Comparison of ENCODE assay signal across 9 cellular contexts in genomic region chr9:81588148-81588874, GRCh38.
A peak's percentile ranks its signal among the peaks of the same experiment; 100 is the strongest.
DNase-seq lines count a peak whose midpoint lies in the region; ATAC-seq, FAIRE-seq and TF ChIP-seq lines count a peak whose summit lies in the region.
"Had no signal": no experiment of that assay in that cellular context is flagged by ENCODE, and none has a peak within 500 bp of the region (broad histone marks: within the 10 kb centered on the region; RNA-seq: fewer than 3 reads in every experiment).

No MANE protein-coding gene starts in this region.

- H3K27ac ChIP-seq in CD4-positive, alpha-beta T cell (ENCODE audit: low read depth, low read length): no peak overlapping the region

- peak overlapping the region; percentile 100 for H3K27ac Mint-ChIP-seq in progenitor cell of endocrine pancreas
- H3K27ac Mint-ChIP-seq in CD4-positive, alpha-beta T cell: no peak overlapping the region

- no peaks in the 10 kb centered on the region for H3K9me3 Mint-ChIP-seq in progenitor cell of endocrine pancreas (ENCODE audit: low read depth)
- no peaks in the 10 kb centered on the region for H3K9me3 Mint-ChIP-seq in CD4-positive, alpha-beta T cell

- peaks cover 43% of the 10 kb centered on the region for H3K36me3 Mint-ChIP-seq in progenitor cell of endocrine pancreas (ENCODE audit: insufficient read depth)
- no peaks in the 10 kb centered on the region for H3K36me3 Mint-ChIP-seq in CD4-positive, alpha-beta T cell (ENCODE audit: low read depth)

- peak overlapping the region; percentile 43 for H3K4me3 Mint-ChIP-seq in progenitor cell of endocrine pancreas (ENCODE audit: low read depth)
- no peak overlapping the region for H3K4me3 Mint-ChIP-seq in CD4-positive, alpha-beta T cell

- peaks cover 31% of the 10 kb centered on the region for H3K4me1 Mint-ChIP-seq in progenitor cell of endocrine pancreas (ENCODE audit: low read depth)
- no peaks in the 10 kb centered on the region for H3K4me1 Mint-ChIP-seq in CD4-positive, alpha-beta T cell (ENCODE audit: low read depth)

- POLR2A ChIA-PET in CD4-positive, alpha-beta T cell (lab: Charles Lee): no interaction called here

- intact Hi-C loops in CD4-positive, alpha-beta T cell (cut with DNase I, micrococcal nuclease): no loop called here

- no peaks in the 10 kb centered on the region for H3K27me3 ChIP-seq in CD4-positive, alpha-beta T cell (ENCODE audit: control insufficient read depth, insufficient read depth, low read length)

- ATAC-seq in HG02852 (IDR thresholded peaks at IDR 0.05; ENCODE audit: unreplicated experiment) (no peak), GM21423 (IDR thresholded peaks at IDR 0.05; ENCODE audit: unreplicated experiment) (no peak)
- no peak for ATAC-seq in CD4-positive, alpha-beta T cell (ENCODE audit: poor library complexity)

- no peak for TF ChIP-seq CTCF in progenitor cell of endocrine pancreas (IDR thresholded peaks at IDR 0.05; ENCODE audit: unreplicated experiment)
- TF ChIP-seq CTCF in CD4-positive, alpha-beta T cell (IDR thresholded peaks at IDR 0.05): no peak

- H3K9me3 ChIP-seq in CD4-positive, alpha-beta T cell (ENCODE audit: control insufficient read depth, low read length): no peaks in the 10 kb centered on the region

- CTCF ChIA-PET in CD4-positive, alpha-beta T cell (lab: Charles Lee): no interaction called here

- FAIRE-seq in RCC 7860 (lab: Jason Lieb, UNC): peak; percentile 97

- peak; percentile 83 for DNase-seq in Daoy (ENCODE audit: low read depth)
- DNase-seq in RCC 7860 (ENCODE audit: low spot score): peak; percentile 99
- DNase-seq in fibroblast of the conjunctiva (ENCODE audit: low read depth): peak; percentile 77
- DNase-seq in progenitor cell of endocrine pancreas (ENCODE audit: low spot score, unreplicated experiment): peak; percentile 17
- no peak for DNase-seq in GM03348 (ENCODE audit: low spot score)
- DNase-seq in CD4-positive, alpha-beta T cell: no peak
- DNase-seq: activated CD4-positive, CD25-positive, alpha-beta regulatory T cell treated with anti-CD3 and anti-CD28 coated beads, Interleukin-2, amount 50 U/mL, for 72 hours had no signal

- H3K27me3 Mint-ChIP-seq in progenitor cell of endocrine pancreas: no peaks in the 10 kb centered on the region
- H3K27me3 Mint-ChIP-seq in CD4-positive, alpha-beta T cell: peaks cover 4% of the 10 kb centered on the region

Comparison
In these comparisons a context has a peak if more than half of its experiments do, and no peak if none do; other contexts are left out.
1. DNase-seq: peak in Daoy (single experiment), RCC 7860 (single experiment), fibroblast of the conjunctiva (single experiment) and progenitor cell of endocrine pancreas (single experiment); none in GM03348 (single experiment) and CD4-positive, alpha-beta T cell (0 of 10).